8 cellular contexts compared by ENCODE assay signal in the genomic region with DNA sequence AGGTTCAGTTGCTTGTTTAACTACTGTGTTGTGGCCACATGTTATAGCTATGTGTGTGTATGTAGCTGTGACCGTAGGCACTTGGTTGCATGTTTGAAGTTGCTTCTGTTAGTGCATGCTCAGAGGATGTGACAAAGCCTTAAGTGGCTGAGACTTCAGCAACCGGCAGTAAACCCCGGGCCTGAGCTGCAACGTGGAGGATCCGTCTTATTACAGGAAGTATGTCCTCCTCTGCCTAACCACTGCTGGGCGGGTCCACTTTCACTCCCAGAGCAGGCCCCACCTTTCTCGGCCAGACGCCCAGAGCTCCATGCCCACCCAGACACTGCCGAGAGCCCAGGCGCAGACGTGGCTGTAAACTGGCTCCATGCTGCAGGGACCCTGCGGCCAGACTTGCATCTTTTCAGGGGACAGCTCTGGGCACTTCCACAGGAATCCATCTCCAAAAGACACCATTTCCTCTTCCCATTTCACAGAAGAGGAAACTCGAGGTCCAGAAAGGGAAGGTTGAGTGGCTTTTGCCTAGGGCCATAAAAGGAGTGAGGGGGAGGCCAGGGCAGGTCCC. TPM values are rescaled to one million over a fixed set of nuclear protein-coding genes. Genes with fewer than 3 reads are reported as not detected.
DNase-seq lines count a peak whose midpoint lies in the region; ATAC-seq lines count a peak whose summit lies in the region.

No MANE protein-coding gene starts in this region.

- H3K4me1 Mint-ChIP-seq in CD8-positive, alpha-beta memory T cell: peaks cover 23 to 26% (median 23%) of the 10 kb centered on the region in 3 donors
- H3K4me1 Mint-ChIP-seq in activated naive CD4-positive, alpha-beta T cell treated with anti-CD3 and anti-CD28 coated beads, Interleukin-2, amount 10 ng/mL, durations not matched to agents 7 days and 5 days: peaks cover 50% of the 10 kb centered on the region

- no peaks in the 10 kb centered on the region for H3K9me3 ChIP-seq in CD8-positive, alpha-beta memory T cell (ENCODE audit: low read length)

- H3K36me3 ChIP-seq in CD8-positive, alpha-beta memory T cell (ENCODE audit: insufficient read depth, low read length): no peaks in the 10 kb centered on the region

- peak overlapping the region; percentile 31 to 82 (median 67) for H3K4me3 Mint-ChIP-seq in CD8-positive, alpha-beta memory T cell
- peak overlapping the region; percentile 87 for H3K4me3 Mint-ChIP-seq in activated naive CD4-positive, alpha-beta T cell treated with anti-CD3 and anti-CD28 coated beads, Interleukin-2, amount 10 ng/mL, durations not matched to agents 7 days and 5 days

- no peaks in the 10 kb centered on the region for H3K36me3 Mint-ChIP-seq in CD8-positive, alpha-beta memory T cell
- H3K36me3 Mint-ChIP-seq in activated naive CD4-positive, alpha-beta T cell treated with anti-CD3 and anti-CD28 coated beads, Interleukin-2, amount 10 ng/mL, durations not matched to agents 7 days and 5 days: peaks cover 17% of the 10 kb centered on the region

- DNase-seq in CD8-positive, alpha-beta memory T cell: peak in 4 of 5 donors; percentile 14 to 62 (median 48)
- DNase-seq in RPMI7951 (ENCODE audit: low read depth) (peak; percentile 70), left cardiac atrium (peak; percentile 83), NCI-H146 treated with DMSO at 0.1 percent for 48 hours (lab: John Stamatoyannopoulos, UW; ENCODE audit: unreplicated experiment) (no peak)
- DNase-seq in activated naive CD4-positive, alpha-beta T cell treated with anti-CD3 and anti-CD28 coated beads, Interleukin-2, amount 10 ng/mL, durations not matched to agents 7 days and 5 days: peak; percentile 88
- peak; percentile 64 for DNase-seq in stimulated activated CD4-positive, alpha-beta T cell treated with anti-CD3 and anti-CD28 coated beads, Interleukin-15, amount 100 ng/mL, for 24 hours

- peaks cover 15 to 20% of the 10 kb centered on the region in 2 donors for H3K27me3 Mint-ChIP-seq in CD8-positive, alpha-beta memory T cell
- H3K27me3 Mint-ChIP-seq in activated naive CD4-positive, alpha-beta T cell treated with anti-CD3 and anti-CD28 coated beads, Interleukin-2, amount 10 ng/mL, durations not matched to agents 7 days and 5 days: peaks cover 45% of the 10 kb centered on the region

- H3K27me3 ChIP-seq in CD8-positive, alpha-beta memory T cell (ENCODE audit: insufficient read depth, low read length, poor library complexity, severe bottlenecking): no peaks in the 10 kb centered on the region

- intact Hi-C loops in left cardiac atrium (cut with DNase I): no loop called here

- POLR2A ChIA-PET in CD8-positive, alpha-beta memory T cell (lab: Charles Lee): no interaction called here

- H3K4me3 ChIP-seq in CD8-positive, alpha-beta memory T cell (ENCODE audit: low read length): peak overlapping the region; percentile 20

- H3K4me1 ChIP-seq in CD8-positive, alpha-beta memory T cell (ENCODE audit: insufficient read depth, low read length): peaks cover 22% of the 10 kb centered on the region

- CTCF ChIA-PET in CD8-positive, alpha-beta memory T cell (lab: Charles Lee): interaction anchor here (0.9 to 2.3 kb wide), 4 partner anchors 19 to 118 kb away, joined by 3 to 11 read pairs (median 4); no protein-coding TSS in a partner anchor
- CTCF ChIA-PET in activated naive CD4-positive, alpha-beta T cell treated with anti-CD3 and anti-CD28 coated beads, Interleukin-2, amount 10 ng/mL, durations not matched to agents 7 days and 5 days (lab: Charles Lee): interaction anchor here (1.1 to 2.5 kb wide), 4 partner anchors 17 to 118 kb away, joined by 3 to 8 read pairs (median 6); no protein-coding TSS in a partner anchor

- no peaks in the 10 kb centered on the region for H3K9me3 Mint-ChIP-seq in CD8-positive, alpha-beta memory T cell
- H3K9me3 Mint-ChIP-seq in activated naive CD4-positive, alpha-beta T cell treated with anti-CD3 and anti-CD28 coated beads, Interleukin-2, amount 10 ng/mL, durations not matched to agents 7 days and 5 days: no peaks in the 10 kb centered on the region

- H3K27ac Mint-ChIP-seq in CD8-positive, alpha-beta memory T cell: peak overlapping the region in 7 of 8 donors; percentile 35 to 94 (median 45)
- H3K27ac Mint-ChIP-seq in activated naive CD4-positive, alpha-beta T cell treated with anti-CD3 and anti-CD28 coated beads, Interleukin-2, amount 10 ng/mL, durations not matched to agents 7 days and 5 days: peak overlapping the region; percentile 86

- peak; percentile 64 to 78 for ATAC-seq in left cardiac atrium
- ATAC-seq in GM21526 (IDR thresholded peaks at IDR 0.05; ENCODE audit: low FRiP score, unreplicated experiment): no peak
- no peak for ATAC-seq in HG02571 (IDR thresholded peaks at IDR 0.05; ENCODE audit: unreplicated experiment)

- H3K27ac ChIP-seq in CD8-positive, alpha-beta memory T cell (ENCODE audit: low read depth, low read length): peak overlapping the region; percentile 2

RNA-seq across cellular contexts. Expression of a gene that starts 2.2 kb away (rescaled TPM):
- total RNA-seq in CD8-positive, alpha-beta memory T cell: 1 to 10 TPM; 1.4 to 1.7 TPM
- polyA plus RNA-seq in CD8-positive, alpha-beta memory T cell: 11.1 TPM
- total RNA-seq in RPMI7951 (2014; rRNA removed; shearing (Covaris generic)): 1.7 and 2.3 TPM in 2 replicates
- 10 to 100 TPM; 32.9 to 38.3 TPM for total RNA-seq in left cardiac atrium

RNA-seq across cellular contexts. Expression of a gene that starts 52.8 kb away (rescaled TPM):
- 1 to 10 TPM; 5.9 to 6.4 TPM for total RNA-seq in CD8-positive, alpha-beta memory T cell
- polyA plus RNA-seq in CD8-positive, alpha-beta memory T cell: 4.9 TPM
- 15.7 and 21.1 TPM in 2 replicates for total RNA-seq in RPMI7951 (2014; rRNA removed; shearing (Covaris generic))
- 10 to 100 TPM; 10.1 to 14.2 TPM for total RNA-seq in left cardiac atrium

Comparison
In these comparisons a context has a peak if more than half of its experiments do, and no peak if none do; other contexts are left out.
1. ATAC-seq: peak in left cardiac atrium (2 of 2); none in GM21526 (single experiment) and HG02571 (single experiment).
2. RNA of a gene that starts 2.2 kb away (total RNA-seq): 32.9 to 38.3 TPM in left cardiac atrium; 1.7 to 2.3 TPM in RPMI7951 and 1.4 to 1.7 TPM in CD8-positive, alpha-beta memory T cell; every median in the first group is over 10 times any median in the second.